In genomic region chr3:104088738-104089137, GRCh38 we compare ENCODE assay signal across 36 cellular contexts.
"Had no signal": no experiment of that assay in that cellular context is flagged by ENCODE, and none has a peak within 500 bp of the region (broad histone marks: within the 10 kb centered on the region; RNA-seq: fewer than 3 reads in every experiment).

No MANE protein-coding gene starts in this region.

- H3K4me2 ChIP-seq: KMS-11 had no signal

- H3K9me3 ChIP-seq: MG63 had no signal

- H3K9ac ChIP-seq: KMS-11 had no signal

- H3K27ac ChIP-seq: KMS-11 had no signal

- DNase-seq: Karpas-422, Kasumi-1, KBM-7, KG1, MG63, MM.1S, MV-4-11, NCI-H1048, NCI-H1092 treated with DMSO at 0.1 percent for 48 hours, NCI-H1105, NCI-H1105 treated with DMSO at 0.1 percent for 48 hours, NCI-H1417, NCI-H1417 treated with DMSO at 0.1 percent for 48 hours, NCI-H1436, NCI-H1436 treated with DMSO at 0.1 percent for 48 hours, NCI-H146, NCI-H1694, NCI-H1694 treated with DMSO at 0.1 percent for 48 hours, NCI-H187, NCI-H187 treated with DMSO at 0.1 percent for 48 hours, NCI-H1930, NCI-H2029, NCI-H2029 treated with DMSO at 0.1 percent for 48 hours, NCI-H2081, NCI-H2081 treated with DMSO at 0.1 percent for 48 hours, NCI-H2107, NCI-H2171, NCI-H2171 treated with DMSO at 0.1 percent for 48 hours, NCI-H2227 treated with DMSO at 0.1 percent for 48 hours, NCI-H226, NCI-H345, NCI-H446, NCI-H446 treated with DMSO at 0.1 percent for 48 hours, NCI-H510A, NCI-H510A treated with DMSO at 0.1 percent for 48 hours had no signal

- H3K36me3 ChIP-seq: MG63 had no signal

- H3K4me3 ChIP-seq: MG63 had no signal

- H3K27me3 ChIP-seq: MG63 had no signal
